19 cellular contexts compared by ENCODE assay signal in the genomic region with DNA sequence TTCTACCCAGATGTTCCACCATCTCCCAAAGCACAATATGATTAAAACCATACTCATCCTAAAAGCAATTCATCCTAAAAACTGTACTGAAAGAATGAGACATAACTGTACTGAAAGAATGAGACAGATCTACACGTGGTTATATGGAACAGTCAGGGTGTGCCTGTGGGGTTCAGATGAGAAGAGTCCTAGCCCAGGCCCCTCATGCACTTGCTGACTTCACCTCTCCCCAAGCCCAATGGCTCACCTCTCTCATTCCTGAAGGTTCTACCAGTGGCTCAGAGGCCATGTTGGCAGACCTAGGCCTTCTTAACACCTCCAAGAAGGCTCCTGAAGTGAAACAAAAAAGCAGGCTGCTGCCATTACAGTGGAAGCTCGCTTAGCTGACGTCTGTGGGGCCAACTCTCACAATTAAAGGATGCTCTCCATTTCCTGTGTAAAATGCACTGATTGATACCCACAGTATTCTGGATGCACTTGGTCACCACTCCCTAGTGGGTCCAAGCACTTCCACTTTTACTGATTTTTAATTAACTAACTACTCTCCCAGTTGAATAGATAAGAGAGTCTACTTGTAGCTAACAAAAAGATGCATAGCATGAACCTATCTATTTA. TPM values are rescaled to one million over a fixed set of nuclear protein-coding genes. Genes with fewer than 3 reads are reported as not detected.
DNase-seq lines count a peak whose midpoint lies in the region; ATAC-seq, FAIRE-seq and TF ChIP-seq lines count a peak whose summit lies in the region.
"Had no signal": no experiment of that assay in that cellular context is flagged by ENCODE, and none has a peak within 500 bp of the region (broad histone marks: within the 10 kb centered on the region; RNA-seq: fewer than 3 reads in every experiment).

No MANE protein-coding gene starts in this region.

- no TSS peak for BruUV-seq in GM12878 (replicated peaks; lab: Mats Ljungman, UMichigan)
- BruUV-seq in OCI-LY7 (replicated peaks; lab: Mats Ljungman, UMichigan), result no TSS peak

- RAD21 ChIA-PET in GM12878 (lab: Charles Lee; ENCODE audit: unreplicated experiment), result no interaction called here

- H3K27me3 ChIP-seq in GM12878 (replicated peaks in 1 of 2; ENCODE audit: control insufficient read depth in 2 of 2, insufficient read depth in 2 of 2, low read length in 1 of 2) (no peaks in the 10 kb centered on the region), suprapubic skin (no peaks in the 10 kb centered on the region)
- H3K27me3 ChIP-seq: brain microvascular endothelial cell had no signal

- TF ChIP-seq CTCF in GM12878 (IDR thresholded peaks at IDR 0.05 in 2 of 3, conservative IDR thresholded peaks at IDR 0.05 in 1 of 3; ENCODE audit: control insufficient read depth in 2 of 3, extremely low read depth in 1 of 3, insufficient read depth in 1 of 3, low read depth in 3 of 3, low read length in 3 of 3) (no peak), OCI-LY7 (conservative IDR thresholded peaks at IDR 0.05; ENCODE audit: low read length) (no peak), suprapubic skin (IDR thresholded peaks at IDR 0.05) (no peak)

- H3K36me3 ChIP-seq in GM12878 (ENCODE audit: control insufficient read depth in 2 of 2, insufficient read depth in 2 of 2, low read length in 1 of 2), result no peaks in the 10 kb centered on the region
- no peaks in the 10 kb centered on the region for H3K36me3 ChIP-seq in OCI-LY7 (ENCODE audit: insufficient read depth, low read length)
- H3K36me3 ChIP-seq in suprapubic skin, result no peaks in the 10 kb centered on the region
- H3K36me3 ChIP-seq: brain microvascular endothelial cell had no signal

- intact Hi-C loops in GM12878 (cut with micrococcal nuclease; ENCODE audit: unreplicated experiment) (no loop called here), OCI-LY7 (cut with micrococcal nuclease; ENCODE audit: unreplicated experiment) (no loop called here)

- no peaks in the 10 kb centered on the region for H3K9me2 ChIP-seq in OCI-LY7 (ENCODE audit: insufficient read depth, low read length)

- H3K4me1 ChIP-seq in GM12878 (ENCODE audit: control insufficient read depth, insufficient read depth, low read length), result no peaks in the 10 kb centered on the region
- no peaks in the 10 kb centered on the region for H3K4me1 ChIP-seq in OCI-LY7 (ENCODE audit: insufficient read depth, low read length, poor library complexity, severe bottlenecking)
- no peaks in the 10 kb centered on the region for H3K4me1 ChIP-seq in suprapubic skin

- H2AFZ ChIP-seq in GM12878 (ENCODE audit: control insufficient read depth, low read depth, low read length) (peak overlapping the region; percentile 15; the same call in 1 of the 2 replicates), OCI-LY7 (ENCODE audit: low read length) (no peak overlapping the region)
- H2AFZ ChIP-seq: PC-9 had no signal

- SMC1A ChIA-PET in GM12878 (lab: Charles Lee; ENCODE audit: uncharacterized antibody, unreplicated experiment), result no interaction called here

- no peak overlapping the region for H3K27ac ChIP-seq in GM12878 (ENCODE audit: control insufficient read depth, insufficient read depth)
- H3K27ac ChIP-seq in OCI-LY7 (ENCODE audit: low read depth, low read length, poor library complexity, severe bottlenecking), result no peak overlapping the region
- no peak overlapping the region for H3K27ac ChIP-seq in suprapubic skin
- H3K27ac ChIP-seq: brain microvascular endothelial cell, PC-9, SK-N-MC had no signal

- ATAC-seq in HG03095 (IDR thresholded peaks at IDR 0.05; ENCODE audit: unreplicated experiment) (peak; percentile 60), GM12878 (peak; percentile 73)

- H3K4me2 ChIP-seq in GM12878 (ENCODE audit: control insufficient read depth, insufficient read depth) (no peak overlapping the region), OCI-LY7 (ENCODE audit: low read length) (no peak overlapping the region)
- H3K4me2 ChIP-seq: PC-9 had no signal

- no peak overlapping the region for H3K9ac ChIP-seq in GM12878 (ENCODE audit: control insufficient read depth, insufficient read depth, low read length)

- no peaks in the 10 kb centered on the region for H3K79me2 ChIP-seq in GM12878 (ENCODE audit: control insufficient read depth, insufficient read depth, low read length)
- no peaks in the 10 kb centered on the region for H3K79me2 ChIP-seq in OCI-LY7 (ENCODE audit: insufficient read depth, low read depth, low read length)

- POLR2A ChIA-PET in GM12878 (lab: Charles Lee) (no interaction called here), OCI-LY7 (lab: Charles Lee) (no interaction called here)

- CTCF ChIA-PET in GM12878 (lab: Yijun Ruan, JAX), result no interaction called here
- CTCF ChIA-PET in OCI-LY7 (lab: Charles Lee; ENCODE audit: unreplicated experiment), result no interaction called here

- no peaks in the 10 kb centered on the region for H4K20me1 ChIP-seq in GM12878 (ENCODE audit: control insufficient read depth, insufficient read depth)
- no peaks in the 10 kb centered on the region for H4K20me1 ChIP-seq in OCI-LY7 (ENCODE audit: insufficient read depth, low read length)

- peak; percentile 56 for DNase-seq in activated CD8-positive, alpha-beta memory T cell treated with anti-CD3 and anti-CD28 coated beads for 24 hours
- no peak for DNase-seq in activated CD8-positive, alpha-beta memory T cell treated with anti-CD3 and anti-CD28 coated beads, Interleukin-2, amount 50 U/mL, for 4 hours
- DNase-seq in GM12878 (ENCODE audit: low read depth, low spot score) (no peak), OCI-LY7 (ENCODE audit: low spot score) (no peak), C1 segment of cervical spinal cord (lab: John Stamatoyannopoulos, UW) (no peak), suprapubic skin (ENCODE audit: low spot score in 2 of 2) (no peak)
- peak; percentile 9 to 40 (median 17) for DNase-seq in stimulated activated CD4-positive, alpha-beta T cell treated with anti-CD3 and anti-CD28 coated beads, TNF-alpha, amount 100 ng/mL, for 48 hours (ENCODE audit: low read depth in 3 of 3)
- DNase-seq: brain microvascular endothelial cell, mammary epithelial cell, NCI-H1417, PC-9, retina had no signal

- no peak for TF ChIP-seq POLR2A in GM12878 (IDR thresholded peaks at IDR 0.05; ENCODE audit: low read depth, low read length)
- no peak for TF ChIP-seq POLR2A in suprapubic skin (IDR thresholded peaks at IDR 0.05)

- no peak overlapping the region for H3K4me3 ChIP-seq in GM12878
- no peak overlapping the region for H3K4me3 ChIP-seq in OCI-LY7 (ENCODE audit: low read depth, low read length, poor library complexity, severe bottlenecking)
- no peak overlapping the region for H3K4me3 ChIP-seq in suprapubic skin
- H3K4me3 ChIP-seq: PC-9, SK-N-MC had no signal

- in situ Hi-C loops in GM12878 (cut with MboI), result no loop called here

- 12% methylated on average over 3 of the region's 3 CpGs for WGBS in GM12878 (ENCODE audit: insufficient coverage, insufficient replicate concordance, low lambda C conversion rate, missing lambda C conversion rate)
- 60% methylated on average over 3 of the region's 3 CpGs for WGBS in suprapubic skin

- TF ChIP-seq EP300 in GM12878 (IDR thresholded peaks at IDR 0.05; ENCODE audit: borderline replicate concordance in 1 of 2, control insufficient read depth in 1 of 2, low read depth in 2 of 2, low read length in 2 of 2) (no peak), suprapubic skin (IDR thresholded peaks at IDR 0.05) (no peak)

- no peak for TF ChIP-seq RAD21 in GM12878 (IDR thresholded peaks at IDR 0.05; ENCODE audit: insufficient read depth, low read depth, low read length)

- H3K9me3 ChIP-seq in GM12878 (replicated peaks; ENCODE audit: control insufficient read depth, insufficient read depth, low read length) (no peaks in the 10 kb centered on the region), OCI-LY7 (ENCODE audit: low read length) (no peaks in the 10 kb centered on the region), suprapubic skin (no peaks in the 10 kb centered on the region)

- FAIRE-seq in GM12878 (lab: Jason Lieb, UNC), result no peak
- FAIRE-seq: G401.6, H1, TTC549 had no signal

TF ChIP-seq in GM12878, 131 proteins besides CTCF, POLR2A, EP300 and RAD21:
- TF ChIP-seq RELA (IDR thresholded peaks at IDR 0.05; ENCODE audit: borderline replicate concordance, partially characterized antibody) (no peak), NFIC (IDR thresholded peaks at IDR 0.05; ENCODE audit: low read depth, low read length) (peak; percentile 62; the same call in 1 of the 2 replicates), JUNB (IDR thresholded peaks at IDR 0.05) (peak; percentile 80), RUNX3 (IDR thresholded peaks at IDR 0.05; ENCODE audit: low read length) (peak; percentile 46; the same call in 1 of the 2 replicates)
- TF ChIP-seq, protein P1, sequence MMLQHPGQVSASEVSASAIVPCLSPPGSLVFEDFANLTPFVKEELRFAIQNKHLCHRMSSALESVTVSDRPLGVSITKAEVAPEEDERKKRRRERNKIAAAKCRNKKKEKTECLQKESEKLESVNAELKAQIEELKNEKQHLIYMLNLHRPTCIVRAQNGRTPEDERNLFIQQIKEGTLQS (IDR thresholded peaks at IDR 0.05; ENCODE audit: borderline replicate concordance, extremely low read depth, low read depth, low read length), result no peak

RNA-seq across cellular contexts. Expression of gene PLAC1, which starts 3.8 kb away (rescaled TPM):
- not detected in 2 replicates for total RNA-seq in GM12878 (2013; cell fraction: nucleolus; rRNA removed)
- 0.17 TPM in 1 of 2 replicates, not detected in the other for total RNA-seq in GM12878 (2014; rRNA removed)
- total RNA-seq in GM12878 (2014; rRNA removed; fragmentation: Illumina TruSeq; extraction: Trizol), result 0.18 TPM in 1 of 2 replicates, not detected in the other
- not detected in 2 replicates for total RNA-seq in GM12878 (2021)
- polyA plus RNA-seq in GM12878 (2011; ENCODE audit: low read depth), result not detected
- 0.05 TPM in 1 of 2 replicates, not detected in the other for polyA plus RNA-seq in GM12878 (2011; rRNA removed)
- 0.13 and 0.15 TPM in 2 replicates for polyA plus RNA-seq in GM12878 (2011; cell fraction: cytosol; rRNA removed)
- polyA plus RNA-seq in GM12878 (2011; cell fraction: nucleus; rRNA removed), result not detected in 2 replicates
- polyA plus RNA-seq in GM12878 (2012), result 0.10 TPM in 1 of 2 replicates, not detected in the other
- polyA plus RNA-seq in GM12878 (2014; fragmentation: Illumina TruSeq; extraction: Trizol), result 0.33 TPM in 1 of 2 replicates, not detected in the other
- polyA plus RNA-seq in GM12878 (2014; fragmentation: Nextera tagmentation; extraction: Ambion mirVana), result under 1 TPM in 1 of 2 experiments, not detected in 1; 0.07 TPM
- polyA plus RNA-seq in GM12878 (2014; rRNA removed), result not detected in 2 replicates
- polyA plus RNA-seq in GM12878 (2016; fragmentation: Nextera tagmentation; extraction: Ambion mirVana), result under 1 TPM in 1 of 2 experiments, not detected in 1; 0.42 TPM
- not detected in 2 replicates for polyA minus RNA-seq in GM12878 (2011; rRNA and poly(A)+ RNA removed)
- not detected in 2 replicates for polyA minus RNA-seq in GM12878 (2011; cell fraction: cytosol; rRNA and poly(A)+ RNA removed)
- polyA minus RNA-seq in GM12878 (2011; cell fraction: nucleus; rRNA and poly(A)+ RNA removed), result not detected in 2 replicates
- 0.28 TPM in 1 of 2 replicates, not detected in the other for total RNA-seq in OCI-LY7 (2014; rRNA removed; shearing (Covaris generic))
- not detected in 2 replicates for total RNA-seq in OCI-LY7 (2022)
- total RNA-seq in suprapubic skin, result not detected
- total RNA-seq: activated T-helper 2 cell treated with anti-CD3 and anti-CD28 coated beads, Interferon-gamma antibody, Interleukin-2, Interleukin-4, amounts not matched to agents 10 μg/mL and 5 μg/mL and 100 μg/mL, durations not matched to agents 14 hours and 24 hours and 36 hours; H1 had no signal
- polyA plus RNA-seq: neural cell had no signal

Comparison
In these comparisons a context has a peak if more than half of its experiments do, and no peak if none do; other contexts are left out.
1. DNase-seq: peak in activated CD8-positive, alpha-beta memory T cell treated with anti-CD3 and anti-CD28 coated beads for 24 hours (single experiment) and stimulated activated CD4-positive, alpha-beta T cell treated with anti-CD3 and anti-CD28 coated beads, TNF-alpha, amount 100 ng/mL, for 48 hours (3 of 3); none in activated CD8-positive, alpha-beta memory T cell treated with anti-CD3 and anti-CD28 coated beads, Interleukin-2, amount 50 U/mL, for 4 hours (single experiment), GM12878 (single experiment), OCI-LY7 (single experiment), C1 segment of cervical spinal cord (0 of 14) and suprapubic skin (0 of 2).